8 cellular contexts compared by ENCODE assay signal in genomic region chr17:43714338-43715149, GRCh38. TPM values are rescaled to one million over a fixed set of nuclear protein-coding genes. Genes with fewer than 3 reads are reported as not detected.
DNase-seq lines count a peak whose midpoint lies in the region; ATAC-seq, FAIRE-seq and TF ChIP-seq lines count a peak whose summit lies in the region.

No MANE protein-coding gene starts in this region.

- H4K20me1 ChIP-seq in endothelial cell of umbilical vein (replicated peaks; ENCODE audit: control insufficient read depth, extremely low read depth, insufficient read depth, low read length), result no peaks in the 10 kb centered on the region

- H3K4me1 Mint-ChIP-seq in T-helper 2 cell treated with Interferon-gamma antibody and Interleukin-4, amounts not matched to agents 5 μg/mL and 100 μg/mL, for 36 hours (ENCODE audit: low read depth), result peaks cover 16% of the 10 kb centered on the region

- CTCF ChIA-PET in endothelial cell of umbilical vein (lab: Charles Lee), result interaction anchor here (1.2 to 2.1 kb wide), 9 partner anchors 8 to 53 kb away, joined by 4 to 21 read pairs (median 6); partner anchors contain the start of gene SOST

- intact Hi-C loops in endothelial cell of umbilical vein (cut with micrococcal nuclease), result no loop called here

- peaks cover 46% of the 10 kb centered on the region for H3K27me3 Mint-ChIP-seq in T-helper 2 cell treated with Interferon-gamma antibody and Interleukin-4, amounts not matched to agents 5 μg/mL and 100 μg/mL, for 36 hours (ENCODE audit: low read depth)

- FAIRE-seq in endothelial cell of umbilical vein (lab: Jason Lieb, UNC), result peak; percentile 91

- H2AFZ ChIP-seq in endothelial cell of umbilical vein (ENCODE audit: low read depth, low read length), result peak overlapping the region; percentile 85

- no peaks in the 10 kb centered on the region for H3K9me1 ChIP-seq in endothelial cell of umbilical vein (replicated peaks; ENCODE audit: control insufficient read depth, extremely low read depth, insufficient read depth, low read length)

- no peak for DNase-seq in T-helper 2 cell treated with Interferon-gamma antibody and Interleukin-4, amounts not matched to agents 5 μg/mL and 100 μg/mL, for 36 hours (ENCODE audit: low spot score)
- DNase-seq in T-helper 2 cell (no peak), RWPE2 (ENCODE audit: low spot score) (no peak), endothelial cell of umbilical vein (ENCODE audit: low read depth, low spot score) (peak; percentile 14), NCI-H2081 treated with DMSO at 0.1 percent for 48 hours (lab: John Stamatoyannopoulos, UW) (no peak)

- BruUV-seq in endothelial cell of umbilical vein (replicated peaks; lab: Mats Ljungman, UMichigan), result no TSS peak

- H3K4me3 ChIP-seq in RWPE2 (ENCODE audit: severe bottlenecking) (no peak overlapping the region), endothelial cell of umbilical vein (replicated peaks in 1 of 3; ENCODE audit: insufficient read depth in 1 of 3, low read depth in 1 of 3, low read length in 3 of 3) (peak overlapping the region in 1 of 3 experiments; percentile 53), skeletal muscle satellite cell (ENCODE audit: low read length) (peak overlapping the region; percentile 71)

- peak; percentile 78 for ATAC-seq in RWPE2 (ENCODE audit: low read depth)
- no peak for ATAC-seq in HG03159 (IDR thresholded peaks at IDR 0.05; ENCODE audit: unreplicated experiment)
- ATAC-seq in GM19455 (IDR thresholded peaks at IDR 0.05; ENCODE audit: unreplicated experiment), result no peak

- no peak for TF ChIP-seq POLR2A in endothelial cell of umbilical vein (IDR thresholded peaks at IDR 0.05; ENCODE audit: low read depth, low read length)

- H3K79me2 ChIP-seq in endothelial cell of umbilical vein (ENCODE audit: control insufficient read depth, insufficient read depth, low read length), result no peaks in the 10 kb centered on the region

- H3K27me3 ChIP-seq in RWPE2 (ENCODE audit: insufficient read depth, poor library complexity, severe bottlenecking), result no peaks in the 10 kb centered on the region
- no peaks in the 10 kb centered on the region for H3K27me3 ChIP-seq in endothelial cell of umbilical vein (ENCODE audit: control insufficient read depth in 2 of 2, insufficient read depth in 2 of 2, low read length in 2 of 2)
- peaks cover 4% of the 10 kb centered on the region for H3K27me3 ChIP-seq in skeletal muscle satellite cell (ENCODE audit: control insufficient read depth, insufficient read depth, low read length)

- H3K27ac ChIP-seq in RWPE2 (ENCODE audit: poor library complexity, severe bottlenecking), result no peak overlapping the region
- no peak overlapping the region for H3K27ac ChIP-seq in endothelial cell of umbilical vein (ENCODE audit: insufficient read depth, low read depth, low read length)

- H3K27ac Mint-ChIP-seq in T-helper 2 cell treated with Interferon-gamma antibody and Interleukin-4, amounts not matched to agents 5 μg/mL and 100 μg/mL, for 36 hours, result no peak overlapping the region

- peak overlapping the region; percentile 81 for H3K4me3 Mint-ChIP-seq in T-helper 2 cell treated with Interferon-gamma antibody and Interleukin-4, amounts not matched to agents 5 μg/mL and 100 μg/mL, for 36 hours

- POLR2A ChIA-PET in endothelial cell of umbilical vein (lab: Charles Lee), result no interaction called here

- H3K9ac ChIP-seq in endothelial cell of umbilical vein (replicated peaks; ENCODE audit: extremely low read depth, insufficient read depth, low read length) (no peak overlapping the region), skeletal muscle satellite cell (ENCODE audit: low read depth, low read length) (no peak overlapping the region)

- no peaks in the 10 kb centered on the region for H3K36me3 Mint-ChIP-seq in T-helper 2 cell treated with Interferon-gamma antibody and Interleukin-4, amounts not matched to agents 5 μg/mL and 100 μg/mL, for 36 hours (ENCODE audit: low read depth)

- H3K4me1 ChIP-seq in RWPE2 (ENCODE audit: insufficient read depth, poor library complexity, severe bottlenecking) (no peaks in the 10 kb centered on the region), endothelial cell of umbilical vein (ENCODE audit: control insufficient read depth, extremely low read depth, insufficient read depth, low read length) (peaks cover 16% of the 10 kb centered on the region), skeletal muscle satellite cell (ENCODE audit: control insufficient read depth, insufficient read depth, low read length) (peaks cover 14% of the 10 kb centered on the region)

- TF ChIP-seq CTCF in RWPE2 (IDR thresholded peaks at IDR 0.05; ENCODE audit: poor library complexity, severe bottlenecking) (no peak), endothelial cell of umbilical vein (IDR thresholded peaks at IDR 0.05; ENCODE audit: extremely low read depth in 1 of 2, insufficient read depth in 1 of 2, low read depth in 1 of 2, low read length in 2 of 2) (no peak)

- H3K9me3 Mint-ChIP-seq in T-helper 2 cell treated with Interferon-gamma antibody and Interleukin-4, amounts not matched to agents 5 μg/mL and 100 μg/mL, for 36 hours, result no peaks in the 10 kb centered on the region

- H3K4me2 ChIP-seq in endothelial cell of umbilical vein (ENCODE audit: insufficient read depth, low read length) (peak overlapping the region; percentile 85), skeletal muscle satellite cell (ENCODE audit: low read length) (peak overlapping the region; percentile 85)

- dilution Hi-C loops in endothelial cell of umbilical vein (cut with MboI; ENCODE audit: extremely low pct_ligation_motif_present, low sequenced_read_pairs), result no loop called here

- no peaks in the 10 kb centered on the region for H3K36me3 ChIP-seq in RWPE2 (ENCODE audit: low read depth)
- no peaks in the 10 kb centered on the region for H3K36me3 ChIP-seq in endothelial cell of umbilical vein (ENCODE audit: control insufficient read depth in 2 of 2, extremely low read depth in 1 of 2, insufficient read depth in 2 of 2, low read length in 2 of 2)
- no peaks in the 10 kb centered on the region for H3K36me3 ChIP-seq in skeletal muscle satellite cell (ENCODE audit: insufficient read depth, low read length)

- no peaks in the 10 kb centered on the region for H3K9me3 ChIP-seq in RWPE2 (ENCODE audit: severe bottlenecking)
- H3K9me3 ChIP-seq in endothelial cell of umbilical vein (replicated peaks; ENCODE audit: control insufficient read depth, insufficient read depth, low read length), result no peaks in the 10 kb centered on the region
- no peaks in the 10 kb centered on the region for H3K9me3 ChIP-seq in skeletal muscle satellite cell (replicated peaks; ENCODE audit: low read length)

TF ChIP-seq in endothelial cell of umbilical vein, 7 proteins besides CTCF, POLR2A, EP300 and RAD21:
- TF ChIP-seq FOS (IDR thresholded peaks at IDR 0.05; ENCODE audit: borderline replicate concordance, insufficient read depth, low read length) (no peak), GATA2 (IDR thresholded peaks at IDR 0.05; ENCODE audit: insufficient read depth, insufficient read length, low read depth, low read length) (no peak), POLR2AphosphoS5 (IDR thresholded peaks at IDR 0.05; ENCODE audit: insufficient read depth, low read depth, low read length) (no peak), EZH2 (IDR thresholded peaks at IDR 0.05; ENCODE audit: borderline replicate concordance, low read depth, low read length, severe bottlenecking) (no peak), MYC (IDR thresholded peaks at IDR 0.05; ENCODE audit: low read depth, low read length) (no peak), JUN (IDR thresholded peaks at IDR 0.05; ENCODE audit: borderline replicate concordance, insufficient read depth, insufficient read length, low read depth) (no peak), MAX (IDR thresholded peaks at IDR 0.05; ENCODE audit: insufficient read depth, insufficient read length) (no peak)
TF ChIP-seq in endothelial cell of umbilical vein: peak in this region for 0.

RNA-seq across cellular contexts. Expression of gene SOST, which starts 44.0 kb away (rescaled TPM):
- total RNA-seq in endothelial cell of umbilical vein, result not detected in 2 replicates
- polyA plus RNA-seq in endothelial cell of umbilical vein, result not detected in 2 replicates
- polyA plus RNA-seq in endothelial cell of umbilical vein (2011; cell fraction: cytosol; rRNA removed), result not detected in 2 replicates
- polyA plus RNA-seq in endothelial cell of umbilical vein (2011; cell fraction: nucleus; rRNA removed), result not detected in 2 replicates
- polyA plus RNA-seq in endothelial cell of umbilical vein (2012), result not detected in 2 replicates
- polyA minus RNA-seq in endothelial cell of umbilical vein, result not detected in 2 replicates
- not detected for polyA minus RNA-seq in endothelial cell of umbilical vein (2011; cell fraction: cytosol; rRNA and poly(A)+ RNA removed)
- polyA minus RNA-seq in endothelial cell of umbilical vein (2011; cell fraction: nucleus; rRNA and poly(A)+ RNA removed), result not detected in 2 replicates
- total RNA-seq in skeletal muscle satellite cell (2012; rRNA removed), result not detected in 2 replicates

RNA-seq across cellular contexts. Expression of gene MEOX1, which starts 52.8 kb away (rescaled TPM):
- 0.14 TPM in 1 of 2 replicates, not detected in the other for total RNA-seq in endothelial cell of umbilical vein
- polyA plus RNA-seq in endothelial cell of umbilical vein, result 0.05 and 0.06 TPM in 2 replicates
- 0.03 and 0.10 TPM in 2 replicates for polyA plus RNA-seq in endothelial cell of umbilical vein (2011; cell fraction: cytosol; rRNA removed)
- polyA plus RNA-seq in endothelial cell of umbilical vein (2011; cell fraction: nucleus; rRNA removed), result 0.07 and 0.21 TPM in 2 replicates
- polyA plus RNA-seq in endothelial cell of umbilical vein (2012), result 0.11 TPM in 1 of 2 replicates, not detected in the other
- 0.32 TPM in 1 of 2 replicates, not detected in the other for polyA minus RNA-seq in endothelial cell of umbilical vein
- polyA minus RNA-seq in endothelial cell of umbilical vein (2011; cell fraction: cytosol; rRNA and poly(A)+ RNA removed), result 2.8 TPM
- polyA minus RNA-seq in endothelial cell of umbilical vein (2011; cell fraction: nucleus; rRNA and poly(A)+ RNA removed), result not detected in 2 replicates
- not detected in 2 replicates for total RNA-seq in skeletal muscle satellite cell (2012; rRNA removed)
